ENCODE assay signal across 8 cellular contexts in the genomic region with DNA sequence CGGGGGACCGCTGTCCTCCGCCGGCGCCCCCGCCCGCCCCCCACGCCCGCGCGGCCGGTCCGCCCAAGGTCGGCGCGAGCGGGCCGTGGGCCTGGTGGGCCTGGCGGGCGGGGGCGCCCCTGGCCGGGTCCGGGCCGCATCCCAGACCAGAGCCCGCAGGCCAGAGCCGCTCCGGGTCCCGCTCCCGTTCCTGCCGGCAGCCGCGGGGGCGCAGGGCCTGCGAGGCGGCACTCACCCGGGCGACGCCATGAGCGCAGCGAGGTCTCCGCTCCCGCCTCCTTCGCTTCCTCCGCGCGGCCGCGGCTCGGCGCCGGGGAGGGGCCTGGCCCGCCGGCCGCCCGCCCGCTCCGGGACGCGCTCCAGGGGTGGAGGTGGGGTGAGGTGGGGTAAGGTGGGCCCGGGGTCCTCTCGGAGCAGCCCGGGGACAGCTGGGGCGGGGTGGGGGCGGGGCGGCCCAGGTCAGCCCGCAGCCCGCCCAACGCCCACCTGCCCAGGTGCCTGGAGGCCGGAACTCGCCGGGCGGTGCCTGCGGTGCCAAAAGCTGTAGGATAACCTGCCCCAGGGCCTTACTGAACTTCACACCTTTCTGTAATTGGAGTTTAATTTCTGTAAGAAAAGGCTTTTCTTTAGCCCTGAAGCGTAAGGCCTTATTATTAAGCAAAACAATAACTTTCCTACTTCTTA. TPM values are rescaled to one million over a fixed set of nuclear protein-coding genes. Genes with fewer than 3 reads are reported as not detected.
DNase-seq lines count a peak whose midpoint lies in the region; ATAC-seq, FAIRE-seq and TF ChIP-seq lines count a peak whose summit lies in the region.

A gene with protein sequence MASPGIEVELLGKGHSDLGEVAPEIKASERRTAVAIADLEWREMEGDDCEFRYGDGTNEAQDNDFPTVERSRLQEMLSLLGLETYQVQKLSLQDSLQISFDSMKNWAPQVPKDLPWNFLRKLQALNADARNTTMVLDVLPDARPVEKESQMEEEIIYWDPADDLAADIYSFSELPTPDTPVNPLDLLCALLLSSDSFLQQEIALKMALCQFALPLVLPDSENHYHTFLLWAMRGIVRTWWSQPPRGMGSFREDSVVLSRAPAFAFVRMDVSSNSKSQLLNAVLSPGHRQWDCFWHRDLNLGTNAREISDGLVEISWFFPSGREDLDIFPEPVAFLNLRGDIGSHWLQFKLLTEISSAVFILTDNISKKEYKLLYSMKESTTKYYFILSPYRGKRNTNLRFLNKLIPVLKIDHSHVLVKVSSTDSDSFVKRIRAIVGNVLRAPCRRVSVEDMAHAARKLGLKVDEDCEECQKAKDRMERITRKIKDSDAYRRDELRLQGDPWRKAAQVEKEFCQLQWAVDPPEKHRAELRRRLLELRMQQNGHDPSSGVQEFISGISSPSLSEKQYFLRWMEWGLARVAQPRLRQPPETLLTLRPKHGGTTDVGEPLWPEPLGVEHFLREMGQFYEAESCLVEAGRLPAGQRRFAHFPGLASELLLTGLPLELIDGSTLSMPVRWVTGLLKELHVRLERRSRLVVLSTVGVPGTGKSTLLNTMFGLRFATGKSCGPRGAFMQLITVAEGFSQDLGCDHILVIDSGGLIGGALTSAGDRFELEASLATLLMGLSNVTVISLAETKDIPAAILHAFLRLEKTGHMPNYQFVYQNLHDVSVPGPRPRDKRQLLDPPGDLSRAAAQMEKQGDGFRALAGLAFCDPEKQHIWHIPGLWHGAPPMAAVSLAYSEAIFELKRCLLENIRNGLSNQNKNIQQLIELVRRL (minus strand): TSS at position 270 of the 684 bp plus-strand sequence. CDS start 21 bp downstream, at position 249.

- H3K4me1 ChIP-seq in HUES6 (ENCODE audit: control insufficient read depth, insufficient read depth, low read length) (peaks cover 16% of the 10 kb centered on the region), astrocyte (ENCODE audit: insufficient read depth, low read length) (peaks cover 13% of the 10 kb centered on the region), hepatocyte (ENCODE audit: insufficient read depth) (peaks cover 8% of the 10 kb centered on the region)

- H3K9ac ChIP-seq in HUES6 (ENCODE audit: low read length) (peak within 1 kb of the TSS; percentile 71), astrocyte (ENCODE audit: low read length) (peak within 1 kb of the TSS; percentile 89)

- H3K9me3 Mint-ChIP-seq in Calu3 (ENCODE audit: low read depth, unreplicated experiment) (no peaks in the 10 kb centered on the region), astrocyte (ENCODE audit: unreplicated experiment) (no peaks in the 10 kb centered on the region)

- H3K9me3 ChIP-seq in HUES6 (ENCODE audit: control insufficient read depth, insufficient read depth, low read depth, low read length), result no peaks in the 10 kb centered on the region
- no peaks in the 10 kb centered on the region for H3K9me3 ChIP-seq in T-helper 17 cell (ENCODE audit: control insufficient read depth, low read length, poor library complexity, severe bottlenecking)
- no peaks in the 10 kb centered on the region for H3K9me3 ChIP-seq in astrocyte (ENCODE audit: insufficient read depth, low read depth, low read length)
- no peaks in the 10 kb centered on the region for H3K9me3 ChIP-seq in hepatocyte (ENCODE audit: low read depth)

- peak; percentile 92 for ATAC-seq in T-helper 17 cell

- H4K20me1 ChIP-seq in astrocyte (ENCODE audit: insufficient read depth, low read length) (peaks cover 37% of the 10 kb centered on the region), hepatocyte (ENCODE audit: insufficient read depth, poor library complexity, severe bottlenecking) (peaks cover 23% of the 10 kb centered on the region)

- no peak for FAIRE-seq in astrocyte (lab: Jason Lieb, UNC)

- H3K4me2 ChIP-seq in astrocyte (ENCODE audit: low read length) (peak within 1 kb of the TSS; percentile 85), hepatocyte (peak within 1 kb of the TSS; percentile 80)

- no peaks in the 10 kb centered on the region for H3K27me3 Mint-ChIP-seq in Calu3 (ENCODE audit: unreplicated experiment)
- no peaks in the 10 kb centered on the region for H3K27me3 Mint-ChIP-seq in T-helper 17 cell
- no peaks in the 10 kb centered on the region for H3K27me3 Mint-ChIP-seq in astrocyte (ENCODE audit: low read depth, unreplicated experiment)

- peak within 1 kb of the TSS; percentile 74 for H3K4me3 ChIP-seq in HUES6 (ENCODE audit: low read depth, low read length)
- H3K4me3 ChIP-seq in astrocyte (ENCODE audit: insufficient read depth, low read depth, low read length), result peak within 1 kb of the TSS; percentile 71
- H3K4me3 ChIP-seq in hepatocyte, result peak within 1 kb of the TSS; percentile 47
- H3K4me3 ChIP-seq in retinal pigment epithelial cell (ENCODE audit: low read length), result peak within 1 kb of the TSS; percentile 75

- H3K27me3 ChIP-seq in HUES6 (ENCODE audit: control insufficient read depth, insufficient read depth, low read length), result peaks cover 3% of the 10 kb centered on the region; the same call in 1 of the 2 replicates
- H3K27me3 ChIP-seq in astrocyte (ENCODE audit: insufficient read depth, low read length), result no peaks in the 10 kb centered on the region
- H3K27me3 ChIP-seq in hepatocyte, result no peaks in the 10 kb centered on the region

- no peak within 1 kb of the TSS for H3K27ac ChIP-seq in HUES6 (ENCODE audit: low read depth, low read length)
- peak within 1 kb of the TSS; percentile 69 for H3K27ac ChIP-seq in astrocyte (ENCODE audit: low read depth, low read length)
- peak within 1 kb of the TSS; percentile 97 for H3K27ac ChIP-seq in hepatocyte

- H3K36me3 ChIP-seq in HUES6 (ENCODE audit: control insufficient read depth, insufficient read depth, low read length), result no peaks in the 10 kb centered on the region
- no peaks in the 10 kb centered on the region for H3K36me3 ChIP-seq in astrocyte (ENCODE audit: insufficient read depth, low read length)
- no peaks in the 10 kb centered on the region for H3K36me3 ChIP-seq in hepatocyte (replicated peaks; ENCODE audit: insufficient read depth, low read depth)

- no peak for TF ChIP-seq CTCF in Calu3 (IDR thresholded peaks at IDR 0.05; ENCODE audit: unreplicated experiment)
- no peak for TF ChIP-seq CTCF in GM20000 (IDR thresholded peaks at IDR 0.05; ENCODE audit: extremely low read depth, missing control alignments)
- TF ChIP-seq CTCF in astrocyte (IDR thresholded peaks at IDR 0.05; ENCODE audit: insufficient read depth, low read depth, low read length), result no peak
- no peak for TF ChIP-seq CTCF in hepatocyte (IDR thresholded peaks at IDR 0.05; ENCODE audit: poor library complexity)
- TF ChIP-seq CTCF in retinal pigment epithelial cell (conservative IDR thresholded peaks at IDR 0.05; ENCODE audit: low read depth, low read length), result no peak

- H3K36me3 Mint-ChIP-seq in Calu3 (ENCODE audit: insufficient read depth, unreplicated experiment) (peaks cover 32% of the 10 kb centered on the region), T-helper 17 cell (ENCODE audit: low read depth) (no peaks in the 10 kb centered on the region), astrocyte (ENCODE audit: low read depth, unreplicated experiment) (no peaks in the 10 kb centered on the region)

- H2AFZ ChIP-seq in astrocyte (ENCODE audit: low read depth, low read length), result peak within 1 kb of the TSS; percentile 89
- peak within 1 kb of the TSS; percentile 79 for H2AFZ ChIP-seq in hepatocyte

- DNase-seq in Calu3, result peak; percentile 73
- DNase-seq in GM20000 (ENCODE audit: low spot score), result peak; percentile 94
- DNase-seq in T-helper 17 cell, result peak; percentile 41 to 44 (median 42)
- DNase-seq in astrocyte (ENCODE audit: low read depth), result peak; percentile 17
- DNase-seq in hepatocyte (ENCODE audit: low spot score), result peak; percentile 78
- no peak for DNase-seq in retinal pigment epithelial cell (ENCODE audit: low read depth)
- DNase-seq in cerebellar nuclear complex (lab: John Stamatoyannopoulos, UW), result no peak

- H3K27ac Mint-ChIP-seq in Calu3 (ENCODE audit: unreplicated experiment) (peak within 1 kb of the TSS; percentile 85), T-helper 17 cell (peak within 1 kb of the TSS; percentile 86), astrocyte (ENCODE audit: unreplicated experiment) (peak within 1 kb of the TSS; percentile 89)

- peaks cover 11% of the 10 kb centered on the region for H3K4me1 Mint-ChIP-seq in Calu3 (ENCODE audit: low read depth, unreplicated experiment)
- peaks cover 27% of the 10 kb centered on the region for H3K4me1 Mint-ChIP-seq in T-helper 17 cell
- H3K4me1 Mint-ChIP-seq in astrocyte (ENCODE audit: low read depth, unreplicated experiment), result no peaks in the 10 kb centered on the region

- CTCF ChIA-PET in Calu3 (lab: Charles Lee), result no interaction called here

- BruUV-seq in Calu3 (replicated peaks; lab: Mats Ljungman, UMichigan), result no TSS peak

- no peaks in the 10 kb centered on the region for H3K9me2 ChIP-seq in hepatocyte (replicated peaks; ENCODE audit: insufficient read depth)

- peaks cover 49% of the 10 kb centered on the region for H3K79me2 ChIP-seq in astrocyte (ENCODE audit: insufficient read depth, low read length)
- peaks cover 48% of the 10 kb centered on the region for H3K79me2 ChIP-seq in hepatocyte

- peak within 1 kb of the TSS; percentile 80 for H3K4me3 Mint-ChIP-seq in Calu3 (ENCODE audit: low read depth, unreplicated experiment)
- peak within 1 kb of the TSS; percentile 96 for H3K4me3 Mint-ChIP-seq in T-helper 17 cell
- H3K4me3 Mint-ChIP-seq in astrocyte (ENCODE audit: unreplicated experiment), result peak within 1 kb of the TSS; percentile 97

- intact Hi-C loops in Calu3 (cut with micrococcal nuclease; ENCODE audit: unreplicated experiment), result no loop called here

- under 1% methylated on average over 18 of the region's 74 CpGs for WGBS in hepatocyte (ENCODE audit: low lambda C conversion rate, missing lambda C conversion rate)

RNA-seq across cellular contexts. Expression of the gene that starts here (rescaled TPM):
- total RNA-seq in Calu3 (2022), result 44.1 and 48.3 TPM in 2 replicates
- 10 to 100 TPM; 22.0 to 23.3 TPM for total RNA-seq in T-helper 17 cell
- 23.0 and 24.0 TPM in 2 replicates for total RNA-seq in astrocyte
- total RNA-seq in hepatocyte, result 24.9 and 28.7 TPM in 2 replicates
- polyA plus RNA-seq in hepatocyte, result 21.7 and 31.9 TPM in 2 replicates

Comparison
In these comparisons a context has a peak if more than half of its experiments do, and no peak if none do; other contexts are left out.
1. DNase-seq: peak in Calu3 (single experiment), GM20000 (single experiment), T-helper 17 cell (3 of 3), astrocyte (single experiment) and hepatocyte (single experiment); none in retinal pigment epithelial cell (single experiment) and cerebellar nuclear complex (0 of 2).
2. Peak in every context shown above with its lines, with median percentiles within 50 percentile points of each other: H3K27ac Mint-ChIP-seq, H3K4me3 Mint-ChIP-seq and H3K4me3 ChIP-seq.